ENCODE assay signal across 1 cellular context in the genomic region with DNA sequence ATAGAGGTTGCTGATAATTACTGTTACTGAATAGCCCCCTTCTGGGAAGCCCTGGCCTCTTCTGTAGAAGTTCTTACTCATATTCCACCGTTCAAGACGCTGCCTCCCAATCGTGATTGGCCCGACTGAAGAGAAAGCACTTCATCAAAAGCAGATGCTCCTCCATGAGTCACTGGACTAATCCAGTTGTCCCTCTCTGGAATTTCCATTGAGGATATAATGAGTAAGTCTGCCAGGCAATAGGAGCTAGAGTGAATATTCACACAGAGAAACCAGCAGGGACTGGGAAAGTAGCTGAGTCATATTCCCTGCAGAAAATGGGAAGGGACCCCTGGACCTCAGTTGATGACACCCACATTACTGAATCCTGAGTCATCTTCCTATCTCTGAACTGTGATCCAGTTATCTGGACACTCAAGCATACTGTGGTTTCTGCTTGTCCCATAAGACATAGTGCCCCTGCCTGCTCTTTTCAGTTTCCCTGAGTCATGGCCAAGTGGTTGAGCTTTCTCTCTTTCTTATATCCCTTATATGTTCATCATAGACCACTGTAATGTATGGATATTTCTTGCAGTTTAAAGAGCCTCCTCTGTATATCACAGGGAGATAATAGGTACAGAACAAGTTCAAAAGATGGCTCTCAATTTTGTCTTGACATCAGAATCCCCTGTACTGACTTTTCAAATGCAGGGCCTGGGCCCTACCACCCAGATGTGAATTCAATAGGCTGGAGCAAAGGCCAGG.
A peak's percentile ranks its signal among the peaks of the same experiment; 100 is the strongest.
TF ChIP-seq lines count a peak whose summit lies in the region.

No MANE protein-coding gene starts in this region.

TF ChIP-seq in K562, 482 proteins besides CTCF, POLR2A, EP300 and RAD21 (continued from another document and continues in another):
- TF ChIP-seq ILF3 (IDR thresholded peaks at IDR 0.05; ENCODE audit: borderline replicate concordance) (no peak), ATF7 (IDR thresholded peaks at IDR 0.05) (peak; percentile 94), ZNF75A (CRISPR knock-in tag; IDR thresholded peaks at IDR 0.05) (no peak), ZNF518B (CRISPR knock-in tag; IDR thresholded peaks at IDR 0.05) (no peak), TAF1 (IDR thresholded peaks at IDR 0.05; ENCODE audit: control insufficient read depth, extremely low read depth, insufficient read depth, low read length, severe bottlenecking) (no peak), EHMT2 (IDR thresholded peaks at IDR 0.05) (peak; percentile 78; the same call in 1 of the 2 replicates), POLR2AphosphoS5 (IDR thresholded peaks at IDR 0.05; ENCODE audit: control insufficient read depth, insufficient read depth, low read depth, low read length) (peak; percentile 78), KLF10 (CRISPR knock-in tag; IDR thresholded peaks at IDR 0.05) (no peak), RNF2 (IDR thresholded peaks at IDR 0.05) (peak; percentile 91), HMGXB4 (CRISPR knock-in tag; IDR thresholded peaks at IDR 0.05) (no peak), TGIF2 (CRISPR knock-in tag; IDR thresholded peaks at IDR 0.05) (no peak), SMARCE1 (IDR thresholded peaks at IDR 0.05) (peak; percentile 99), CBX5 (IDR thresholded peaks at IDR 0.05; ENCODE audit: borderline replicate concordance, low read depth) (no peak), E2F8 (IDR thresholded peaks at IDR 0.05; ENCODE audit: low read depth, partially characterized antibody) (peak; percentile 22), PML (IDR thresholded peaks at IDR 0.05; ENCODE audit: low read length) (peak; percentile 79), DPF2 (IDR thresholded peaks at IDR 0.05) (peak; percentile 99), ZNF780A (CRISPR knock-in tag; IDR thresholded peaks at IDR 0.05) (no peak), TBP (optimal IDR thresholded peaks at IDR 0.05; ENCODE audit: low read depth, low read length) (no peak), ZSCAN32 (CRISPR knock-in tag; IDR thresholded peaks at IDR 0.05) (no peak), PHB2 (IDR thresholded peaks at IDR 0.05; ENCODE audit: low read depth) (no peak), MTF1 (CRISPR knock-in tag; IDR thresholded peaks at IDR 0.05; ENCODE audit: borderline replicate concordance) (no peak), ZNF778 (CRISPR knock-in tag; IDR thresholded peaks at IDR 0.05) (no peak), ASH1L (IDR thresholded peaks at IDR 0.05; ENCODE audit: borderline replicate concordance, low read depth, partially characterized antibody) (no peak), SIN3A (IDR thresholded peaks at IDR 0.05; ENCODE audit: borderline replicate concordance in 2 of 2, control insufficient read depth in 1 of 2, low read depth in 2 of 2, low read length in 2 of 2) (no peak), ZNF583 (CRISPR knock-in tag; IDR thresholded peaks at IDR 0.05) (no peak), TRIM28 (IDR thresholded peaks at IDR 0.05) (0 out of 2 replicates have a peak, but pooled peaks have one; percentile 38), E4F1 (CRISPR knock-in tag; IDR thresholded peaks at IDR 0.05; ENCODE audit: borderline replicate concordance) (no peak), ZNF347 (CRISPR knock-in tag; IDR thresholded peaks at IDR 0.05; ENCODE audit: low read depth) (no peak), CHCHD3 (CRISPR knock-in tag; IDR thresholded peaks at IDR 0.05) (no peak)
- TF ChIP-seq, protein P1, sequence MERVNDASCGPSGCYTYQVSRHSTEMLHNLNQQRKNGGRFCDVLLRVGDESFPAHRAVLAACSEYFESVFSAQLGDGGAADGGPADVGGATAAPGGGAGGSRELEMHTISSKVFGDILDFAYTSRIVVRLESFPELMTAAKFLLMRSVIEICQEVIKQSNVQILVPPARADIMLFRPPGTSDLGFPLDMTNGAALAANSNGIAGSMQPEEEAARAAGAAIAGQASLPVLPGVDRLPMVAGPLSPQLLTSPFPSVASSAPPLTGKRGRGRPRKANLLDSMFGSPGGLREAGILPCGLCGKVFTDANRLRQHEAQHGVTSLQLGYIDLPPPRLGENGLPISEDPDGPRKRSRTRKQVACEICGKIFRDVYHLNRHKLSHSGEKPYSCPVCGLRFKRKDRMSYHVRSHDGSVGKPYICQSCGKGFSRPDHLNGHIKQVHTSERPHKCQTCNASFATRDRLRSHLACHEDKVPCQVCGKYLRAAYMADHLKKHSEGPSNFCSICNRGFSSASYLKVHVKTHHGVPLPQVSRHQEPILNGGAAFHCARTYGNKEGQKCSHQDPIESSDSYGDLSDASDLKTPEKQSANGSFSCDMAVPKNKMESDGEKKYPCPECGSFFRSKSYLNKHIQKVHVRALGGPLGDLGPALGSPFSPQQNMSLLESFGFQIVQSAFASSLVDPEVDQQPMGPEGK (CRISPR knock-in tag; IDR thresholded peaks at IDR 0.05; ENCODE audit: borderline replicate concordance): no peak
- TF ChIP-seq, protein P2, sequence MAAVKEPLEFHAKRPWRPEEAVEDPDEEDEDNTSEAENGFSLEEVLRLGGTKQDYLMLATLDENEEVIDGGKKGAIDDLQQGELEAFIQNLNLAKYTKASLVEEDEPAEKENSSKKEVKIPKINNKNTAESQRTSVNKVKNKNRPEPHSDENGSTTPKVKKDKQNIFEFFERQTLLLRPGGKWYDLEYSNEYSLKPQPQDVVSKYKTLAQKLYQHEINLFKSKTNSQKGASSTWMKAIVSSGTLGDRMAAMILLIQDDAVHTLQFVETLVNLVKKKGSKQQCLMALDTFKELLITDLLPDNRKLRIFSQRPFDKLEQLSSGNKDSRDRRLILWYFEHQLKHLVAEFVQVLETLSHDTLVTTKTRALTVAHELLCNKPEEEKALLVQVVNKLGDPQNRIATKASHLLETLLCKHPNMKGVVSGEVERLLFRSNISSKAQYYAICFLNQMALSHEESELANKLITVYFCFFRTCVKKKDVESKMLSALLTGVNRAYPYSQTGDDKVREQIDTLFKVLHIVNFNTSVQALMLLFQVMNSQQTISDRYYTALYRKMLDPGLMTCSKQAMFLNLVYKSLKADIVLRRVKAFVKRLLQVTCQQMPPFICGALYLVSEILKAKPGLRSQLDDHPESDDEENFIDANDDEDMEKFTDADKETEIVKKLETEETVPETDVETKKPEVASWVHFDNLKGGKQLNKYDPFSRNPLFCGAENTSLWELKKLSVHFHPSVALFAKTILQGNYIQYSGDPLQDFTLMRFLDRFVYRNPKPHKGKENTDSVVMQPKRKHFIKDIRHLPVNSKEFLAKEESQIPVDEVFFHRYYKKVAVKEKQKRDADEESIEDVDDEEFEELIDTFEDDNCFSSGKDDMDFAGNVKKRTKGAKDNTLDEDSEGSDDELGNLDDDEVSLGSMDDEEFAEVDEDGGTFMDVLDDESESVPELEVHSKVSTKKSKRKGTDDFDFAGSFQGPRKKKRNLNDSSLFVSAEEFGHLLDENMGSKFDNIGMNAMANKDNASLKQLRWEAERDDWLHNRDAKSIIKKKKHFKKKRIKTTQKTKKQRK (IDR thresholded peaks at IDR 0.05; ENCODE audit: borderline replicate concordance, low read depth, low read length): no peak
- TF ChIP-seq, protein P3, sequence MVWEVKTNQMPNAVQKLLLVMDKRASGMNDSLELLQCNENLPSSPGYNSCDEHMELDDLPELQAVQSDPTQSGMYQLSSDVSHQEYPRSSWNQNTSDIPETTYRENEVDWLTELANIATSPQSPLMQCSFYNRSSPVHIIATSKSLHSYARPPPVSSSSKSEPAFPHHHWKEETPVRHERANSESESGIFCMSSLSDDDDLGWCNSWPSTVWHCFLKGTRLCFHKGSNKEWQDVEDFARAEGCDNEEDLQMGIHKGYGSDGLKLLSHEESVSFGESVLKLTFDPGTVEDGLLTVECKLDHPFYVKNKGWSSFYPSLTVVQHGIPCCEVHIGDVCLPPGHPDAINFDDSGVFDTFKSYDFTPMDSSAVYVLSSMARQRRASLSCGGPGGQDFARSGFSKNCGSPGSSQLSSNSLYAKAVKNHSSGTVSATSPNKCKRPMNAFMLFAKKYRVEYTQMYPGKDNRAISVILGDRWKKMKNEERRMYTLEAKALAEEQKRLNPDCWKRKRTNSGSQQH (CRISPR knock-in tag; IDR thresholded peaks at IDR 0.05): no peak
- TF ChIP-seq, protein P4, sequence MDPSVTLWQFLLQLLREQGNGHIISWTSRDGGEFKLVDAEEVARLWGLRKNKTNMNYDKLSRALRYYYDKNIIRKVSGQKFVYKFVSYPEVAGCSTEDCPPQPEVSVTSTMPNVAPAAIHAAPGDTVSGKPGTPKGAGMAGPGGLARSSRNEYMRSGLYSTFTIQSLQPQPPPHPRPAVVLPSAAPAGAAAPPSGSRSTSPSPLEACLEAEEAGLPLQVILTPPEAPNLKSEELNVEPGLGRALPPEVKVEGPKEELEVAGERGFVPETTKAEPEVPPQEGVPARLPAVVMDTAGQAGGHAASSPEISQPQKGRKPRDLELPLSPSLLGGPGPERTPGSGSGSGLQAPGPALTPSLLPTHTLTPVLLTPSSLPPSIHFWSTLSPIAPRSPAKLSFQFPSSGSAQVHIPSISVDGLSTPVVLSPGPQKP (CRISPR knock-in tag; IDR thresholded peaks at IDR 0.05): no peak
- TF ChIP-seq, protein P5, sequence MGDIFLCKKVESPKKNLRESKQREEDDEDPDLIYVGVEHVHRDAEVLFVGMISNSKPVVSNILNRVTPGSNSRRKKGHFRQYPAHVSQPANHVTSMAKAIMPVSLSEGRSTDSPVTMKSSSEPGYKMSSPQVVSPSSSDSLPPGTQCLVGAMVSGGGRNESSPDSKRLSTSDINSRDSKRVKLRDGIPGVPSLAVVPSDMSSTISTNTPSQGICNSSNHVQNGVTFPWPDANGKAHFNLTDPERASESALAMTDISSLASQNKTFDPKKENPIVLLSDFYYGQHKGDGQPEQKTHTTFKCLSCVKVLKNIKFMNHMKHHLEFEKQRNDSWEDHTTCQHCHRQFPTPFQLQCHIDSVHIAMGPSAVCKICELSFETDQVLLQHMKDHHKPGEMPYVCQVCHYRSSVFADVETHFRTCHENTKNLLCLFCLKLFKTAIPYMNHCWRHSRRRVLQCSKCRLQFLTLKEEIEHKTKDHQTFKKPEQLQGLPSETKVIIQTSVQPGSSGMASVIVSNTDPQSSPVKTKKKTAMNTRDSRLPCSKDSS (IDR thresholded peaks at IDR 0.05; ENCODE audit: low read depth, partially characterized antibody): no peak
